ENCODE assay signal across 14 cellular contexts in genomic region chr15:81886586-81886985, GRCh38.
"Had no signal": no experiment of that assay in that cellular context is flagged by ENCODE, and none has a peak within 500 bp of the region (broad histone marks: within the 10 kb centered on the region; RNA-seq: fewer than 3 reads in every experiment).

No MANE protein-coding gene starts in this region.

- ATAC-seq: activated naive CD8-positive, alpha-beta T cell treated with anti-CD3 and anti-CD28 coated beads, Interleukin-2, amount 50 U/mL, for 24 hours; esophagus mucosa; foreskin keratinocyte; left cardiac atrium; naive thymus-derived CD4-positive, alpha-beta T cell; right cardiac atrium; T-helper 17 cell had no signal

- DNase-seq: activated B cell treated with CpG ODN at 0.5 μM for 24 hours; activated CD4-positive, alpha-beta T cell treated with anti-CD3 and anti-CD28 coated beads, Interleukin-2, amount 10 ng/mL, durations not matched to agents 24 days and 14 days; activated naive CD4-positive, alpha-beta T cell treated with Interleukin-2 at 50 U/mL for 16 hours; activated naive CD8-positive, alpha-beta T cell treated with anti-CD3 and anti-CD28 coated beads, Interleukin-2, amount 50 U/mL, for 24 hours; cerebellar nuclear complex; foreskin keratinocyte; immature natural killer cell; left cardiac atrium; naive thymus-derived CD4-positive, alpha-beta T cell; right cardiac atrium; stimulated activated CD4-positive, alpha-beta T cell treated with anti-CD3 and anti-CD28 coated beads, Interleukin-2, amount 100 ng/mL, for 24 hours; stimulated activated naive CD4-positive, alpha-beta T cell treated with Interleukin-2 at 50 U/mL for 16 hours; T-helper 17 cell had no signal

- H3K27ac ChIP-seq: foreskin keratinocyte had no signal

- H3K27me3 ChIP-seq: foreskin keratinocyte had no signal
